Comparison of ENCODE assay signal across 12 cellular contexts in the genomic region with DNA sequence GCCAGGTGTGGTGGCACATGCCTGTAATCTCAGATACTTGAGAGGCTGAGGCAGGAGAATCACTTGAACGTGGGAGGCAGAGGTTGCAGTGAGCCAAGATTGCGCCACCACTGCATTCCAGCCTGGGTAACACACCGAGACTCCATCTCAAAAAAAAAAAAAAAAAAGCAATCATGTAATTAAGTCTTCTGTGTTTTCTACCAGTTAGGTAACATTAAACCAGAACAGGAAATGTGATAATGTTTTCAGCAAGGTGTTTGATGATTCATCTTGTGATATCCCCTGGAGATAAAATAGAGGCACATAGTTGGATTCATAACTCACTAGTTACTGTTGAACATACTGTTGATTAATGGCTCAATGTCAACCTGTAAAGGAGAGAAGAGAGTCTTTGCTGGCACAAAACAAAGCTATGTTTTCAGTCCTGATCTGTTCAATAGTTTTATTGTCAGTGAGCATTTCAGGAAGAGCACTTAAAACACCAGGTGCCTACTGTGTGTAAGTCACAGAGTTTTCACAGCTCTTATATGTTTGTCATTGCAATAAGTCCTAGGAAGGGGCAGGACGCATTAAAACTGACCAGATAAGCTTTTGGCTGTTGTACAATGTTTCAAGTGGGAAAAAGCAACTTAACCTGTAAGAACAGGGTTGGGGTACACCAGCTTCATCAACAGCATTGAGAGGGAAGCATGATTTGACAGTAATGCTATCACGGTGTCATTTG. TPM values are rescaled to one million over a fixed set of nuclear protein-coding genes. Genes with fewer than 3 reads are reported as not detected.
A peak's percentile ranks its signal among the peaks of the same experiment; 100 is the strongest.
DNase-seq lines count a peak whose midpoint lies in the region; ATAC-seq and TF ChIP-seq lines count a peak whose summit lies in the region.
"Had no signal": no experiment of that assay in that cellular context is flagged by ENCODE, and none has a peak within 500 bp of the region (broad histone marks: within the 10 kb centered on the region; RNA-seq: fewer than 3 reads in every experiment).

No MANE protein-coding gene starts in this region.

- no peaks in the 10 kb centered on the region for H3K9me3 Mint-ChIP-seq in activated T-cell treated with anti-CD3 and anti-CD28 coated beads, Interleukin-2, amount 50 U/mL, for 24 hours
- no peaks in the 10 kb centered on the region for H3K9me3 Mint-ChIP-seq in progenitor cell of endocrine pancreas (ENCODE audit: low read depth)
- no peaks in the 10 kb centered on the region for H3K9me3 Mint-ChIP-seq in stimulated activated naive B cell treated with anti-CD40 and anti-IgM and Interleukin-4, amounts not matched to agents 10 μg/mL and 1 μg/mL and 100 μg/mL, for 72 hours
- H3K9me3 Mint-ChIP-seq: stimulated activated memory B cell treated with anti-CD40 and anti-IgM and Interleukin-4, amounts not matched to agents 10 μg/mL and 1 μg/mL and 100 μg/mL, for 72 hours had no signal

- no peak overlapping the region for H3K4me3 ChIP-seq in epithelial cell of proximal tubule (ENCODE audit: low read depth, low read length)

- peak overlapping the region; percentile 9 for H3K27ac Mint-ChIP-seq in activated T-cell treated with anti-CD3 and anti-CD28 coated beads, Interleukin-2, amount 50 U/mL, for 24 hours
- H3K27ac Mint-ChIP-seq in progenitor cell of endocrine pancreas = peak overlapping the region; percentile 24
- no peak overlapping the region for H3K27ac Mint-ChIP-seq in stimulated activated naive B cell treated with anti-CD40 and anti-IgM and Interleukin-4, amounts not matched to agents 10 μg/mL and 1 μg/mL and 100 μg/mL, for 72 hours
- H3K27ac Mint-ChIP-seq: stimulated activated memory B cell treated with anti-CD40 and anti-IgM and Interleukin-4, amounts not matched to agents 10 μg/mL and 1 μg/mL and 100 μg/mL, for 72 hours had no signal

- no peak overlapping the region for H3K4me3 Mint-ChIP-seq in activated T-cell treated with anti-CD3 and anti-CD28 coated beads, Interleukin-2, amount 50 U/mL, for 24 hours
- H3K4me3 Mint-ChIP-seq in progenitor cell of endocrine pancreas (ENCODE audit: low read depth) = no peak overlapping the region
- H3K4me3 Mint-ChIP-seq in stimulated activated naive B cell treated with anti-CD40 and anti-IgM and Interleukin-4, amounts not matched to agents 10 μg/mL and 1 μg/mL and 100 μg/mL, for 72 hours = no peak overlapping the region
- H3K4me3 Mint-ChIP-seq: stimulated activated memory B cell treated with anti-CD40 and anti-IgM and Interleukin-4, amounts not matched to agents 10 μg/mL and 1 μg/mL and 100 μg/mL, for 72 hours had no signal

- H3K4me1 Mint-ChIP-seq in activated T-cell treated with anti-CD3 and anti-CD28 coated beads, Interleukin-2, amount 50 U/mL, for 24 hours (ENCODE audit: low read depth) = peaks cover 23% of the 10 kb centered on the region
- H3K4me1 Mint-ChIP-seq in progenitor cell of endocrine pancreas (ENCODE audit: low read depth) = peaks cover 9% of the 10 kb centered on the region
- no peaks in the 10 kb centered on the region for H3K4me1 Mint-ChIP-seq in stimulated activated naive B cell treated with anti-CD40 and anti-IgM and Interleukin-4, amounts not matched to agents 10 μg/mL and 1 μg/mL and 100 μg/mL, for 72 hours
- H3K4me1 Mint-ChIP-seq: stimulated activated memory B cell treated with anti-CD40 and anti-IgM and Interleukin-4, amounts not matched to agents 10 μg/mL and 1 μg/mL and 100 μg/mL, for 72 hours had no signal

- DNase-seq in activated T-cell treated with anti-CD3 and anti-CD28 coated beads, Interleukin-2, amount 50 U/mL, for 24 hours = no peak
- DNase-seq in activated T-cell treated with anti-CD3 and anti-CD28 coated beads, Interleukin-2, amount 50 U/mL, for 48 hours = no peak
- DNase-seq in NCI-H2196 treated with DMSO at 0.1 percent for 48 hours (lab: John Stamatoyannopoulos, UW; ENCODE audit: unreplicated experiment) = peak; percentile 55
- peak; percentile 81 for DNase-seq in epithelial cell of proximal tubule (ENCODE audit: low read depth)
- no peak for DNase-seq in progenitor cell of endocrine pancreas (ENCODE audit: low spot score, unreplicated experiment)
- no peak for DNase-seq in stimulated activated naive B cell treated with anti-CD40 and anti-IgM and Interleukin-4, amounts not matched to agents 10 μg/mL and 1 μg/mL and 100 μg/mL, for 72 hours
- no peak for DNase-seq in NCI-H1930 (lab: John Stamatoyannopoulos, UW)
- DNase-seq: head of caudate nucleus, NCI-H524 treated with DMSO at 0.1 percent for 48 hours had no signal

- ATAC-seq in stimulated activated naive B cell treated with anti-CD40 and anti-IgM and Interleukin-4, amounts not matched to agents 10 μg/mL and 1 μg/mL and 100 μg/mL, for 72 hours (replicated peaks) = no peak
- no peak for ATAC-seq in HG03521 (IDR thresholded peaks at IDR 0.05; ENCODE audit: unreplicated experiment)
- ATAC-seq: stimulated activated memory B cell treated with anti-CD40 and anti-IgM and Interleukin-4, amounts not matched to agents 10 μg/mL and 1 μg/mL and 100 μg/mL, for 72 hours had no signal

- TF ChIP-seq CTCF in epithelial cell of proximal tubule (conservative IDR thresholded peaks at IDR 0.05; ENCODE audit: low read depth, low read length) = no peak
- no peak for TF ChIP-seq CTCF in progenitor cell of endocrine pancreas (IDR thresholded peaks at IDR 0.05; ENCODE audit: unreplicated experiment)

- peaks cover 18% of the 10 kb centered on the region for H3K36me3 Mint-ChIP-seq in activated T-cell treated with anti-CD3 and anti-CD28 coated beads, Interleukin-2, amount 50 U/mL, for 24 hours (ENCODE audit: low read depth)
- H3K36me3 Mint-ChIP-seq in progenitor cell of endocrine pancreas (ENCODE audit: insufficient read depth) = no peaks in the 10 kb centered on the region
- H3K36me3 Mint-ChIP-seq in stimulated activated naive B cell treated with anti-CD40 and anti-IgM and Interleukin-4, amounts not matched to agents 10 μg/mL and 1 μg/mL and 100 μg/mL, for 72 hours = peaks cover 10 to 11% of the 10 kb centered on the region in 2 donors

- H3K27me3 Mint-ChIP-seq in activated T-cell treated with anti-CD3 and anti-CD28 coated beads, Interleukin-2, amount 50 U/mL, for 24 hours = no peaks in the 10 kb centered on the region
- H3K27me3 Mint-ChIP-seq in progenitor cell of endocrine pancreas = no peaks in the 10 kb centered on the region
- H3K27me3 Mint-ChIP-seq in stimulated activated naive B cell treated with anti-CD40 and anti-IgM and Interleukin-4, amounts not matched to agents 10 μg/mL and 1 μg/mL and 100 μg/mL, for 72 hours = no peaks in the 10 kb centered on the region
- H3K27me3 Mint-ChIP-seq: stimulated activated memory B cell treated with anti-CD40 and anti-IgM and Interleukin-4, amounts not matched to agents 10 μg/mL and 1 μg/mL and 100 μg/mL, for 72 hours had no signal

RNA-seq across cellular contexts. Expression of a gene that starts 19.5 kb away (rescaled TPM):
- total RNA-seq in epithelial cell of proximal tubule (76.7 and 96.3 TPM in 2 replicates), progenitor cell of endocrine pancreas (53.4 and 63.7 TPM in 2 replicates)

RNA-seq across cellular contexts. Expression of a gene that starts 22.8 kb away (rescaled TPM):
- total RNA-seq in epithelial cell of proximal tubule (not detected in 2 replicates), progenitor cell of endocrine pancreas (0.19 and 0.27 TPM in 2 replicates)
- total RNA-seq: myocyte had no signal

RNA-seq across cellular contexts. Expression of a gene that starts 22.9 kb away (rescaled TPM):
- total RNA-seq in epithelial cell of proximal tubule = 10.8 and 14.9 TPM in 2 replicates
- 13.5 and 14.2 TPM in 2 replicates for total RNA-seq in progenitor cell of endocrine pancreas

RNA-seq across cellular contexts. Expression of a gene that starts 45.8 kb away (rescaled TPM):
- total RNA-seq in epithelial cell of proximal tubule (0.43 TPM in 1 of 2 replicates, not detected in the other), progenitor cell of endocrine pancreas (3.9 and 4.9 TPM in 2 replicates)

RNA-seq across cellular contexts. Expression of a gene that starts 50.2 kb away (rescaled TPM):
- total RNA-seq in epithelial cell of proximal tubule (0.36 TPM in 1 of 2 replicates, not detected in the other), progenitor cell of endocrine pancreas (not detected in 2 replicates)
- total RNA-seq: myocyte had no signal

Comparison
In these comparisons a context has a peak if more than half of its experiments do, and no peak if none do; other contexts are left out.
1. DNase-seq: peak in NCI-H2196 treated with DMSO at 0.1 percent for 48 hours (single experiment) and epithelial cell of proximal tubule (single experiment); none in activated T-cell treated with anti-CD3 and anti-CD28 coated beads, Interleukin-2, amount 50 U/mL, for 24 hours (single experiment), activated T-cell treated with anti-CD3 and anti-CD28 coated beads, Interleukin-2, amount 50 U/mL, for 48 hours (0 of 2), progenitor cell of endocrine pancreas (single experiment), stimulated activated naive B cell treated with anti-CD40 and anti-IgM and Interleukin-4, amounts not matched to agents 10 μg/mL and 1 μg/mL and 100 μg/mL, for 72 hours (single experiment) and NCI-H1930 (0 of 2).